7 cellular contexts compared by ENCODE assay signal in genomic region chr17:30768771-30769170, GRCh38. TPM values are rescaled to one million over a fixed set of nuclear protein-coding genes. Genes with fewer than 3 reads are reported as not detected.
DNase-seq lines count a peak whose midpoint lies in the region; ATAC-seq, FAIRE-seq and TF ChIP-seq lines count a peak whose summit lies in the region.
"Not testable (repeated sequence)": the region's sequence is repeated elsewhere in the genome, so short reads cannot be mapped to it uniquely, and the experiment has no call there.

No MANE protein-coding gene starts in this region.

- H3K27me3 ChIP-seq in IMR-90 (ENCODE audit: control insufficient read depth, insufficient read depth, low read length) = not testable (repeated sequence)

- not testable (repeated sequence) for H4K8ac ChIP-seq in IMR-90 (ENCODE audit: low read depth in 2 of 2, low read length in 2 of 2)

- H2BK15ac ChIP-seq in IMR-90 (ENCODE audit: low read depth, low read length) = not testable (repeated sequence)

- WGBS in A549 (ENCODE audit: missing lambda C conversion rate) = 45% methylated on average over 3 of the region's 3 CpGs
- WGBS in IMR-90 (ENCODE audit: extremely low coverage in 2 of 2, insufficient read length in 1 of 2), 2 experiments = no CpG with 5 or more reads among the region's 3 CpGs

- not testable (repeated sequence) for H3K4me1 Mint-ChIP-seq in activated naive CD4-positive, alpha-beta T cell treated with anti-CD3 and anti-CD28 coated beads, Interleukin-2, amount 50 U/mL, for 24 hours

- H2AFZ ChIP-seq in IMR-90 (replicated peaks; ENCODE audit: low read length, poor library complexity) = not testable (repeated sequence)

- H3K4ac ChIP-seq in IMR-90 (ENCODE audit: low read depth, low read length) = not testable (repeated sequence)

- not testable (repeated sequence) for H3K9ac ChIP-seq in IMR-90 (ENCODE audit: low read depth, low read length)

- TF ChIP-seq CTCF in A549 (IDR thresholded peaks at IDR 0.05); IMR-90 (conservative IDR thresholded peaks at IDR 0.05; ENCODE audit: low read depth, low read length): not testable (repeated sequence)

- peaks cover 22% of the 10 kb centered on the region for H3K36me3 ChIP-seq in IMR-90 (ENCODE audit: control insufficient read depth, insufficient read depth, low read length)

- TF ChIP-seq POLR2A in A549 (IDR thresholded peaks at IDR 0.05; ENCODE audit: low read length); IMR-90 (IDR thresholded peaks at IDR 0.05; ENCODE audit: low read depth, low read length): not testable (repeated sequence)

- H3K4me1 ChIP-seq in A549; IMR-90 (ENCODE audit: control insufficient read depth, insufficient read depth, low read length): not testable (repeated sequence)

- not testable (repeated sequence) for H3K4me2 ChIP-seq in A549; IMR-90 (ENCODE audit: low read depth, low read length)

- H4K20me1 ChIP-seq in IMR-90 (ENCODE audit: insufficient read depth, low read length) = not testable (repeated sequence)

- intact Hi-C loops in IMR-90 (cut with micrococcal nuclease) = not testable (repeated sequence)

- not testable (repeated sequence) for H3K9me1 ChIP-seq in IMR-90 (ENCODE audit: insufficient read depth, low read length)

- H3K4me3 ChIP-seq in A549; IMR-90 (ENCODE audit: insufficient read depth, low read depth, low read length): not testable (repeated sequence)

- peak overlapping the region; percentile 51 for H3K27ac Mint-ChIP-seq in activated naive CD4-positive, alpha-beta T cell treated with anti-CD3 and anti-CD28 coated beads, Interleukin-2, amount 50 U/mL, for 24 hours

- not testable (repeated sequence) for TF ChIP-seq RAD21 in A549 (conservative IDR thresholded peaks at IDR 0.05 in 1 of 2, IDR thresholded peaks at IDR 0.05 in 1 of 2); IMR-90 (IDR thresholded peaks at IDR 0.05; ENCODE audit: low read length)

- not testable (repeated sequence) for TF ChIP-seq EP300 in A549 (IDR thresholded peaks at IDR 0.05)

- POLR2A ChIA-PET in A549 (lab: Yijun Ruan, JAX); IMR-90 (lab: Charles Lee; ENCODE audit: unreplicated experiment): not testable (repeated sequence)

- not testable (repeated sequence) for H2BK5ac ChIP-seq in IMR-90 (ENCODE audit: low read depth, low read length, poor library complexity, severe bottlenecking)

- H3K14ac ChIP-seq in IMR-90 (replicated peaks; ENCODE audit: low read depth, low read length) = not testable (repeated sequence)

- not testable (repeated sequence) for H3K79me1 ChIP-seq in IMR-90 (ENCODE audit: low read depth in 1 of 2, low read length in 2 of 2)

- not testable (repeated sequence) for DNase-seq in A549 (ENCODE audit: low read depth in 1 of 2, low spot score in 1 of 2); epithelial cell of prostate (ENCODE audit: low read depth, low spot score)
- DNase-seq in ELR (ENCODE audit: low read depth) = peak; percentile 27
- DNase-seq in IMR-90 = peak; percentile 21
- peak; percentile 19 for DNase-seq in RKO (ENCODE audit: low spot score)
- peak; percentile 37 for DNase-seq in kidney tubule cell (ENCODE audit: low spot score)

- H3K56ac ChIP-seq in IMR-90 (ENCODE audit: extremely low read depth, insufficient read depth, low read length) = not testable (repeated sequence)

- not testable (repeated sequence) for ATAC-seq in A549; IMR-90 (ENCODE audit: low read depth)

- not testable (repeated sequence) for H4K5ac ChIP-seq in IMR-90 (ENCODE audit: low read depth, low read length)

- H3K9me3 Mint-ChIP-seq in activated naive CD4-positive, alpha-beta T cell treated with anti-CD3 and anti-CD28 coated beads, Interleukin-2, amount 50 U/mL, for 24 hours = not testable (repeated sequence)

- CTCF ChIA-PET in A549 (lab: Yijun Ruan, JAX); IMR-90 (lab: Yijun Ruan, JAX): not testable (repeated sequence)

- not testable (repeated sequence) for H3K27ac ChIP-seq in A549; IMR-90 (ENCODE audit: insufficient read depth, low read length)
- peak overlapping the region; percentile 33 for H3K27ac ChIP-seq in epithelial cell of prostate

- not testable (repeated sequence) for H3K27me3 Mint-ChIP-seq in activated naive CD4-positive, alpha-beta T cell treated with anti-CD3 and anti-CD28 coated beads, Interleukin-2, amount 50 U/mL, for 24 hours

- H3K4me3 Mint-ChIP-seq in activated naive CD4-positive, alpha-beta T cell treated with anti-CD3 and anti-CD28 coated beads, Interleukin-2, amount 50 U/mL, for 24 hours = not testable (repeated sequence)

- not testable (repeated sequence) for H3K18ac ChIP-seq in IMR-90 (ENCODE audit: low read depth, low read length)

- dilution Hi-C loops in IMR-90 (cut with HindIII; ENCODE audit: low sequenced_read_pairs, unreplicated experiment) = not testable (repeated sequence)

- not testable (repeated sequence) for BruUV-seq in IMR-90 (replicated peaks; lab: Mats Ljungman, UMichigan)

- H2BK20ac ChIP-seq in IMR-90 (ENCODE audit: low read depth, low read length) = not testable (repeated sequence)

- H3K9me3 ChIP-seq in A549; IMR-90 (ENCODE audit: control insufficient read depth, insufficient read depth, low read length): not testable (repeated sequence)

- not testable (repeated sequence) for H4K91ac ChIP-seq in IMR-90 (ENCODE audit: insufficient read depth, low read depth, low read length)

- peak; percentile 7 for FAIRE-seq in A549 (lab: Jason Lieb, UNC)

- not testable (repeated sequence) for H2BK120ac ChIP-seq in IMR-90 (ENCODE audit: low read depth, low read length)

- in situ Hi-C loops in IMR-90 (cut with MboI; ENCODE audit: low sequenced_read_pairs) = not testable (repeated sequence)

- H2AK5ac ChIP-seq in IMR-90 (ENCODE audit: low read depth, low read length) = not testable (repeated sequence)

- H3K23ac ChIP-seq in IMR-90 (ENCODE audit: low read depth, low read length) = not testable (repeated sequence)

- peaks cover 11% of the 10 kb centered on the region for H3K36me3 Mint-ChIP-seq in activated naive CD4-positive, alpha-beta T cell treated with anti-CD3 and anti-CD28 coated beads, Interleukin-2, amount 50 U/mL, for 24 hours

- H2AK9ac ChIP-seq in IMR-90 (replicated peaks; ENCODE audit: low read depth, low read length, poor library complexity) = not testable (repeated sequence)

TF ChIP-seq in A549, 52 proteins besides CTCF, POLR2A, EP300 and RAD21:
- TF ChIP-seq RFX5 (IDR thresholded peaks at IDR 0.05) = 0 out of 2 replicates have a peak, but pooled peaks have one; percentile 20

TF ChIP-seq in IMR-90, 13 proteins besides CTCF, POLR2A, EP300 and RAD21:
- peak; percentile 30; the same call in 1 of the 2 replicates for TF ChIP-seq RFX5 (IDR thresholded peaks at IDR 0.05; ENCODE audit: low read depth, low read length)

RNA-seq across cellular contexts. Expression of gene CRLF3, which starts 55.7 kb away (rescaled TPM):
- polyA plus RNA-seq in A549 (2011; rRNA removed) (26.6 and 31.0 TPM in 2 replicates), A549 (2017; fragmentation: RNase III; extraction: RNeasy Plus Mini Kit Qiagen cat#74134 plus additional on column Dnase treatment) (16.1 to 17.4 TPM (median 16.3 TPM) in 3 replicates), IMR-90 (2012; rRNA removed) (4.6 and 6.1 TPM in 2 replicates)
- 10.1 and 11.1 TPM in 2 replicates for polyA plus RNA-seq in A549 (2012; cell fraction: cytosol; rRNA removed)
- polyA plus RNA-seq in A549 (2012; cell fraction: nucleus; rRNA removed) = 4.4 and 8.5 TPM in 2 replicates
- polyA minus RNA-seq in A549 (2011; rRNA and poly(A)+ RNA removed) = 13.8 and 14.9 TPM in 2 replicates
- total RNA-seq in IMR-90 (2012; rRNA removed) = 15.2 and 17.8 TPM in 2 replicates
- 1.9 and 3.7 TPM in 2 replicates for polyA plus RNA-seq in IMR-90 (2012; cell fraction: cytosol; rRNA removed)
- polyA plus RNA-seq in IMR-90 (2012; cell fraction: nucleus; rRNA removed; ENCODE audit: low replicate concordance) = 1.1 and 5.2 TPM in 2 replicates
